Comparison of ENCODE assay signal across 8 cellular contexts in the genomic region with DNA sequence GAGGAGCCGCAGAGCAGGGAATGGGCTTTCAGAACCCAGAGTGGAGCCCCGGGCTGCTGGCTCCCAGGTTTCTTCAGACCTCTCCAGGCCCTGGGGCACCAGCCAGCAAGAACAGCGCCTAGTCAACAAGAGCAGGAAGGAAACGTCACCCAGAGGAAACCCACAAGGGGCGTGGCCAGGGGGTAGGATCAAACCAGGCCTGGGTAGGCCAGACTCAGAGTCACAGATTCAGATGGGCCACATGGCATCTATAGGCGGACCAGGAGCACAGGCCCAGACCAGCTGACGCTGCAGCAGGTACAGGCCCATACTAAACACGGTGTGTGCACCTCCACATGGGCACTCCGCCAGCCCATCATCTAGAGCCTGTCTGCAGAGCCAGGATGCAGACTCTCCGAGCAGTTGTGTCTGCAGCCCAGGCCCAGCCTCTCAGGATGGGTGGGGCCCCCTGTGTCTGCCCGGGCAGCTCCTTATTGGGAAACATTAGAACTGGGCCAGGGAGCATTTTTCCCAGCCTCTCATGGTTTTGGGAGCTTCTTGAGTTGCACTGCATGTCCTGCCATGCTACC. TPM values are rescaled to one million over a fixed set of nuclear protein-coding genes. Genes with fewer than 3 reads are reported as not detected.
A peak's percentile ranks its signal among the peaks of the same experiment; 100 is the strongest.
DNase-seq lines count a peak whose midpoint lies in the region; ATAC-seq lines count a peak whose summit lies in the region.

Gene NLRP1 (minus strand): TSS at position 127 of the 569 bp plus-strand sequence. CDS start 552 bp downstream, outside the sequence.

- H3K27me3 Mint-ChIP-seq in activated CD8-positive, alpha-beta T cell treated with anti-CD3 and anti-CD28 coated beads, Interleukin-2, amount 10 ng/mL, durations not matched to agents 7 days and 5 days (ENCODE audit: low read depth): peaks cover 5% of the 10 kb centered on the region

- POLR2A ChIA-PET in activated CD8-positive, alpha-beta T cell treated with anti-CD3 and anti-CD28 coated beads, Interleukin-2, amount 10 ng/mL, durations not matched to agents 7 days and 5 days (lab: Charles Lee): interaction anchor here (0.7 to 4.1 kb wide), 4 partner anchors 9 to 866 kb away, joined by 3 to 18 read pairs (median 4); partner anchors contain the start of genes DERL2, DHX33 and MIS12

- H3K36me3 Mint-ChIP-seq in activated CD8-positive, alpha-beta T cell treated with anti-CD3 and anti-CD28 coated beads, Interleukin-2, amount 10 ng/mL, durations not matched to agents 7 days and 5 days (ENCODE audit: low read depth): peaks cover 38% of the 10 kb centered on the region

- peaks cover 57% of the 10 kb centered on the region for H3K4me1 ChIP-seq in effector memory CD4-positive, alpha-beta T cell (ENCODE audit: control insufficient read depth, insufficient read depth, low read length, poor library complexity, severe bottlenecking)
- H3K4me1 ChIP-seq in mononuclear cell (ENCODE audit: insufficient read depth, low read length): peaks cover 64% of the 10 kb centered on the region

- H3K4me3 ChIP-seq in effector memory CD4-positive, alpha-beta T cell (ENCODE audit: insufficient read depth, low read depth, low read length, poor library complexity, severe bottlenecking): peak within 1 kb of the TSS; percentile 66
- H3K4me3 ChIP-seq in mononuclear cell (ENCODE audit: low read length): peak within 1 kb of the TSS; percentile 58

- H3K4me3 Mint-ChIP-seq in activated CD8-positive, alpha-beta T cell treated with anti-CD3 and anti-CD28 coated beads, Interleukin-2, amount 10 ng/mL, durations not matched to agents 7 days and 5 days: peak within 1 kb of the TSS; percentile 96

- no peaks in the 10 kb centered on the region for H3K27me3 ChIP-seq in effector memory CD4-positive, alpha-beta T cell (replicated peaks; ENCODE audit: control insufficient read depth, insufficient read depth, low read length, poor library complexity, severe bottlenecking)
- no peaks in the 10 kb centered on the region for H3K27me3 ChIP-seq in mononuclear cell (ENCODE audit: insufficient read depth, low read length)

- peak within 1 kb of the TSS; percentile 87 for H3K27ac ChIP-seq in effector memory CD4-positive, alpha-beta T cell (ENCODE audit: insufficient read depth, low read length, poor library complexity, severe bottlenecking)

- CTCF ChIA-PET in activated CD8-positive, alpha-beta T cell treated with anti-CD3 and anti-CD28 coated beads, Interleukin-2, amount 10 ng/mL, durations not matched to agents 7 days and 5 days (lab: Charles Lee): interaction anchor here (0.8 to 2.5 kb wide), 5 partner anchors 9 to 852 kb away, joined by 4 to 6 read pairs (median 5); no protein-coding TSS in a partner anchor

- H3K9me3 Mint-ChIP-seq in activated CD8-positive, alpha-beta T cell treated with anti-CD3 and anti-CD28 coated beads, Interleukin-2, amount 10 ng/mL, durations not matched to agents 7 days and 5 days (ENCODE audit: insufficient read depth): no peaks in the 10 kb centered on the region

- no peaks in the 10 kb centered on the region for H3K9me3 ChIP-seq in effector memory CD4-positive, alpha-beta T cell (ENCODE audit: control insufficient read depth, low read length)
- H3K9me3 ChIP-seq in mononuclear cell (ENCODE audit: low read depth, low read length): no peaks in the 10 kb centered on the region

- peak within 1 kb of the TSS; percentile 96 for H3K27ac Mint-ChIP-seq in activated CD8-positive, alpha-beta T cell treated with anti-CD3 and anti-CD28 coated beads, Interleukin-2, amount 10 ng/mL, durations not matched to agents 7 days and 5 days

- peak; percentile 38 for DNase-seq in NCI-H2196 treated with DMSO at 0.1 percent for 48 hours (lab: John Stamatoyannopoulos, UW; ENCODE audit: unreplicated experiment)
- peak; percentile 98 for DNase-seq in activated CD8-positive, alpha-beta T cell treated with anti-CD3 and anti-CD28 coated beads, Interleukin-2, amount 10 ng/mL, durations not matched to agents 7 days and 5 days
- peak; percentile 89 to 95 (median 93) for DNase-seq in effector memory CD4-positive, alpha-beta T cell
- DNase-seq in stimulated activated CD8-positive, alpha-beta memory T cell treated with anti-CD3 and anti-CD28 coated beads, Interleukin-4, amount 100 ng/mL, for 24 hours (ENCODE audit: low read depth): peak; percentile 88
- DNase-seq in NCI-H187 treated with DMSO at 0.1 percent for 48 hours (lab: John Stamatoyannopoulos, UW): no peak

- ATAC-seq in GM18499 (IDR thresholded peaks at IDR 0.05; ENCODE audit: insufficient read depth, unreplicated experiment) (peak; percentile 78), HG02678 (IDR thresholded peaks at IDR 0.05; ENCODE audit: unreplicated experiment) (peak; percentile 94)
- ATAC-seq in activated CD8-positive, alpha-beta T cell treated with anti-CD3 and anti-CD28 coated beads, Interleukin-2, amount 10 ng/mL, durations not matched to agents 7 days and 5 days: peak; percentile 95

- peaks cover 56% of the 10 kb centered on the region for H3K4me1 Mint-ChIP-seq in activated CD8-positive, alpha-beta T cell treated with anti-CD3 and anti-CD28 coated beads, Interleukin-2, amount 10 ng/mL, durations not matched to agents 7 days and 5 days (ENCODE audit: low read depth)

- H3K36me3 ChIP-seq in effector memory CD4-positive, alpha-beta T cell (ENCODE audit: control insufficient read depth, insufficient read depth, low read length): peaks cover 16% of the 10 kb centered on the region

RNA-seq across cellular contexts. Expression of gene NLRP1, which starts in this region (rescaled TPM):
- 10 to 100 TPM; 44.5 to 46.1 TPM for total RNA-seq in activated CD8-positive, alpha-beta T cell treated with anti-CD3 and anti-CD28 coated beads, Interleukin-2, amount 10 ng/mL, durations not matched to agents 7 days and 5 days
- 118 TPM for total RNA-seq in mononuclear cell
